In the genomic region with DNA sequence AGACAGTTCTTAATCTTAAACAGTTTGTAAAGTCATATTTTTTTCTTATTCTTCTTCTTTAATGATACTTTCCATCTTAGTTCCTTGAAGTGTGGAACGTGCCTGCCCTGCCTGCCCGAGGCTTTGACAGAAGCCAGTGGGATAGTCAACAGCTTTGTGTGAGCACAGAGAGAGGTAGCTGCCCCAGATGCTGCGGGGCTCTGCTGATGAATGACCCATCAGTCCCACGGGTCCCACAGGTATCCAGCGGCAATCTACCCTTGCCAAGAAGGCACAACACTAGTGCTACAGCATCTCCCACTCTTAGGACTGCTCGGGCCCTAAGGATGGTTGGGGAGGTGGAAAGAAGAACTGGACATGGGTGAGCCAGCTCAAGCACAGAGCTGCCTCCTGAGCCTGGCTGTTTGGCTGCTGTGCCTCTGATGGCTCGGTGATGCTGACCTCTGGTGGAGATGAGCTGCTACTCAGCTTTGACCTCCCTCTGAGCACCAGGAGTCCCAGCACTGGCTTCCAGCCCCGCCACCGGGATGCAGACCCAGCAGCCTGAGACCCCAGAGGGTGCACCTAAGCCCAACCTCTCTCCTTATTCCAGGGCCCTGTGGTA, we compare ENCODE assay signal across 9 cellular contexts. TPM values are rescaled to one million over a fixed set of nuclear protein-coding genes. Genes with fewer than 3 reads are reported as not detected.
DNase-seq lines count a peak whose midpoint lies in the region; ATAC-seq lines count a peak whose summit lies in the region.
"Had no signal": no experiment of that assay in that cellular context is flagged by ENCODE, and none has a peak within 500 bp of the region (broad histone marks: within the 10 kb centered on the region; RNA-seq: fewer than 3 reads in every experiment).

No MANE protein-coding gene starts in this region.

- no peaks in the 10 kb centered on the region for H3K9me3 ChIP-seq in skeletal muscle satellite cell (replicated peaks; ENCODE audit: low read length)

- peak overlapping the region; percentile 36 for H3K4me3 ChIP-seq in skeletal muscle satellite cell (ENCODE audit: low read length)

- peak overlapping the region; percentile 68 for H3K4me2 ChIP-seq in skeletal muscle satellite cell (ENCODE audit: low read length)

- peaks cover 8% of the 10 kb centered on the region for H3K4me1 ChIP-seq in skeletal muscle satellite cell (ENCODE audit: control insufficient read depth, insufficient read depth, low read length)

- peaks cover 7% of the 10 kb centered on the region for H3K27me3 ChIP-seq in skeletal muscle satellite cell (ENCODE audit: control insufficient read depth, insufficient read depth, low read length)

- ATAC-seq in GM18867 (IDR thresholded peaks at IDR 0.05; ENCODE audit: unreplicated experiment) (peak; percentile 78), HG03175 (IDR thresholded peaks at IDR 0.05; ENCODE audit: unreplicated experiment) (peak; percentile 65)

- H3K36me3 ChIP-seq in skeletal muscle satellite cell (ENCODE audit: insufficient read depth, low read length): no peaks in the 10 kb centered on the region

- DNase-seq in AML-193 (lab: John Stamatoyannopoulos, UW) (peak; percentile 35 to 42), NCI-H774 (lab: John Stamatoyannopoulos, UW) (peak; percentile 22), anterior cingulate cortex (lab: John Stamatoyannopoulos, UW) (peak in 42 of 58 donors; percentile 4 to 67 (median 29)), hypothalamus (lab: John Stamatoyannopoulos, UW) (peak in 28 of 51 donors; percentile 6 to 62 (median 44)), mesenteric fat pad (ENCODE audit: low spot score) (no peak)

- no peak overlapping the region for H3K9ac ChIP-seq in skeletal muscle satellite cell (ENCODE audit: low read depth, low read length)

RNA-seq across cellular contexts. Expression of a gene that starts 11.8 kb away (rescaled TPM):
- not detected in 2 replicates for total RNA-seq in skeletal muscle satellite cell (2012; rRNA removed)
- 13.7 TPM for total RNA-seq in mesenteric fat pad
- total RNA-seq: natural killer cell treated with Interleukin-12 subunit alpha and Interleukin-12 subunit beta and Interleukin-15 and Interleukin-18, amount 100 ng/mL, for 72 hours had no signal
